9 cellular contexts compared by ENCODE assay signal in the genomic region with DNA sequence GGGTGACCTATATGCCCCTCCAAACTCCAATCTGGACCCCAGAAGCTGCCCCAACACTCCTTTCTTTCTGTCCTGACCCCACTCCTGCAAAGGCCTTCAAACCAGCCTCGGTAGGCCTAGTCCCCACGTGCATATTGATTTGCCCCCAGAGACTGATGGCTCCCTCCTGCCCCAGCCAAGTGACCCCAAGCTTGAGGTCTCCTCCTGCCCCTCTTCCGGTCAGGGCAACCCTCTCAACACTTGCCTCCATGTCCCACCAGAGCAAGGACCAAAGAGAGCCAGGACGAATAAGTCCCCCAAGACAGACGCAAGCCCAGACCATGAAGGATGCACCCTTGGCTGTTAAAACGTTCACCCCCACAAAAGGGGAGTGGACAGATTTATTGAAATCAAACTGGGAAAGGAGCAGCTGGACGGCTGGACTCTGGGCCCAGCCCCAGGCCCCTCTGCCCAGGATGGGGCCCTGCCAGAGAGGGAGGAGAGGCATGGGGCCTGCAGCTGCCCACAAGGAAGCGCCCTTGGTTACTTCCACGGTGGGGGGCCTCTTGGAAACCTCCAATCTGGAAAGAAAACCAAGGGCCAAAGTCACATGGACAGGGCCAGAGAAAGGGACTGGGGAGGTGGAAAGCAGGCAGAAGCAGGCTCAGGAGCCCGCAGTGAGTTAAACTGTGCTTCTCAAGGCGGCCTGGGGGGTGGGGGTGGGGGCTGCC. TPM values are rescaled to one million over a fixed set of nuclear protein-coding genes. Genes with fewer than 3 reads are reported as not detected.
A peak's percentile ranks its signal among the peaks of the same experiment; 100 is the strongest.
DNase-seq lines count a peak whose midpoint lies in the region; ATAC-seq and TF ChIP-seq lines count a peak whose summit lies in the region.
"Had no signal": no experiment of that assay in that cellular context is flagged by ENCODE, and none has a peak within 500 bp of the region (broad histone marks: within the 10 kb centered on the region; RNA-seq: fewer than 3 reads in every experiment).

No MANE protein-coding gene starts in this region.

- no peak for ATAC-seq in activated CD8-positive, alpha-beta T cell treated with anti-CD3 and anti-CD28 coated beads for 36 hours

- H3K9me3 Mint-ChIP-seq in activated CD8-positive, alpha-beta T cell treated with anti-CD3 and anti-CD28 coated beads for 36 hours = no peaks in the 10 kb centered on the region

- H2AK5ac ChIP-seq in mesenchymal stem cell (ENCODE audit: low read length, severe bottlenecking) = no peak overlapping the region

- H3K9ac ChIP-seq in mesenchymal stem cell (ENCODE audit: low read length) (peak overlapping the region; percentile 56), MM.1S (ENCODE audit: low read length) (no peak overlapping the region)

- H3F3A ChIP-seq in MM.1S (ENCODE audit: insufficient read depth, low read length) = peaks cover 10% of the 10 kb centered on the region

- H4K20me1 ChIP-seq in MM.1S (ENCODE audit: insufficient read depth, low read length) = no peaks in the 10 kb centered on the region

- H3K4me3 Mint-ChIP-seq in activated CD8-positive, alpha-beta T cell treated with anti-CD3 and anti-CD28 coated beads for 36 hours = no peak overlapping the region

- H3K4me1 Mint-ChIP-seq in activated CD8-positive, alpha-beta T cell treated with anti-CD3 and anti-CD28 coated beads for 36 hours (ENCODE audit: low read depth) = peaks cover 45% of the 10 kb centered on the region

- CTCF ChIA-PET in activated CD8-positive, alpha-beta T cell treated with anti-CD3 and anti-CD28 coated beads for 36 hours (lab: Charles Lee) = interaction anchor here (2.9 to 5.9 kb wide), 3 partner anchors 17 to 37 kb away, joined by 10 to 69 read pairs (median 30); a partner anchor contains a TSS

- H3K18ac ChIP-seq in mesenchymal stem cell (ENCODE audit: low read depth in 1 of 2, low read length in 2 of 2) = no peak overlapping the region

- H3K9me3 ChIP-seq in mesenchymal stem cell (ENCODE audit: control insufficient read depth, low read length) (no peaks in the 10 kb centered on the region), MM.1S (replicated peaks; ENCODE audit: insufficient read depth, low read length) (no peaks in the 10 kb centered on the region)

- peaks cover 18% of the 10 kb centered on the region for H3K79me1 ChIP-seq in mesenchymal stem cell (replicated peaks; ENCODE audit: low read length, poor library complexity, severe bottlenecking)

- DNase-seq in activated CD8-positive, alpha-beta T cell treated with anti-CD3 and anti-CD28 coated beads for 36 hours = no peak
- DNase-seq in mesenchymal stem cell (no peak), MM.1S (no peak), DMS53 treated with DMSO at 0.1 percent for 48 hours (lab: John Stamatoyannopoulos, UW; ENCODE audit: unreplicated experiment) (no peak), amygdala (lab: John Stamatoyannopoulos, UW) (no peak)
- DNase-seq: NCI-H1694; stimulated activated naive CD4-positive, alpha-beta T cell had no signal

- H3K36me3 ChIP-seq in mesenchymal stem cell (ENCODE audit: control insufficient read depth in 1 of 2, insufficient read depth in 2 of 2, low read depth in 1 of 2, low read length in 2 of 2) = peaks cover 23 to 29% of the 10 kb centered on the region in 2 experiments
- H3K36me3 ChIP-seq in MM.1S (replicated peaks; ENCODE audit: insufficient read depth, low read length) = no peaks in the 10 kb centered on the region

- no peak overlapping the region for H3K4ac ChIP-seq in mesenchymal stem cell (ENCODE audit: low read depth in 1 of 2, low read length in 2 of 2)

- H3K36me3 Mint-ChIP-seq in activated CD8-positive, alpha-beta T cell treated with anti-CD3 and anti-CD28 coated beads for 36 hours (ENCODE audit: low read depth) = peaks cover 13% of the 10 kb centered on the region

- H4K91ac ChIP-seq in mesenchymal stem cell (ENCODE audit: low read length) = no peak overlapping the region

- H2AFZ ChIP-seq in mesenchymal stem cell (ENCODE audit: low read depth, low read length) (no peak overlapping the region), MM.1S (ENCODE audit: low read length) (no peak overlapping the region)

- H3K4me3 ChIP-seq in mesenchymal stem cell (ENCODE audit: insufficient read depth in 1 of 2, low read depth in 1 of 2, low read length in 2 of 2) = peak overlapping the region in 1 of 2 experiments; percentile 44
- no peak overlapping the region for H3K4me3 ChIP-seq in MM.1S (ENCODE audit: low read length)

- H3K27me3 ChIP-seq in mesenchymal stem cell (ENCODE audit: control insufficient read depth in 1 of 2, insufficient read depth in 1 of 2, low read length in 2 of 2) (peaks cover 0 to 8% of the 10 kb centered on the region in 2 experiments), MM.1S (replicated peaks; ENCODE audit: insufficient read depth, low read length) (peaks cover 13% of the 10 kb centered on the region)

- H4K8ac ChIP-seq in mesenchymal stem cell (ENCODE audit: low read length) = no peak overlapping the region

- no peak overlapping the region for H3K4me2 ChIP-seq in mesenchymal stem cell (ENCODE audit: low read length, poor library complexity, severe bottlenecking)
- no peak overlapping the region for H3K4me2 ChIP-seq in MM.1S (ENCODE audit: low read depth, low read length)

- H2BK120ac ChIP-seq in mesenchymal stem cell (ENCODE audit: low read depth, low read length) = no peak overlapping the region

- H3K4me1 ChIP-seq in mesenchymal stem cell (ENCODE audit: control insufficient read depth, insufficient read depth, low read depth, low read length) (peaks cover 34% of the 10 kb centered on the region), MM.1S (ENCODE audit: low read length) (peaks cover 9% of the 10 kb centered on the region)

- peaks cover 12% of the 10 kb centered on the region for H3K27me3 Mint-ChIP-seq in activated CD8-positive, alpha-beta T cell treated with anti-CD3 and anti-CD28 coated beads for 36 hours

- TF ChIP-seq CTCF in C4-2B (conservative IDR thresholded peaks at IDR 0.05) = no peak
- no peak for TF ChIP-seq CTCF in activated CD8-positive, alpha-beta T cell treated with anti-CD3 and anti-CD28 coated beads for 36 hours (IDR thresholded peaks at IDR 0.05)
- no peak for TF ChIP-seq CTCF in MM.1S (IDR thresholded peaks at IDR 0.05; ENCODE audit: low read length)

- no peak overlapping the region for H2BK12ac ChIP-seq in mesenchymal stem cell (ENCODE audit: low read length in 2 of 2)

- 94% methylated on average over 11 of the region's 11 CpGs for WGBS in mesenchymal stem cell

- H3K27ac ChIP-seq in C4-2B (peak overlapping the region; percentile 94), mesenchymal stem cell (ENCODE audit: low read length, poor library complexity, severe bottlenecking) (no peak overlapping the region), MM.1S (ENCODE audit: low read length) (no peak overlapping the region)

- H3K79me2 ChIP-seq in MM.1S (ENCODE audit: low read length) = peaks cover 8% of the 10 kb centered on the region; the same call in 1 of the 2 replicates

- H3K14ac ChIP-seq in mesenchymal stem cell (ENCODE audit: low read length in 2 of 2) = no peak overlapping the region

- intact Hi-C loops in activated CD8-positive, alpha-beta T cell treated with anti-CD3 and anti-CD28 coated beads for 36 hours (cut with micrococcal nuclease) = loop anchor here (5.0 kb wide), 1 partner anchor 74 kb away; no protein-coding TSS in a partner anchor

- no peak overlapping the region for H3K23ac ChIP-seq in mesenchymal stem cell (ENCODE audit: low read length in 2 of 2)

- no peak overlapping the region for H2BK15ac ChIP-seq in mesenchymal stem cell (ENCODE audit: low read depth, poor library complexity, severe bottlenecking)

- POLR2A ChIA-PET in activated CD8-positive, alpha-beta T cell treated with anti-CD3 and anti-CD28 coated beads for 36 hours (lab: Charles Lee) = interaction anchor here (1.3 to 4.7 kb wide), 3 partner anchors 15 to 54 kb away, joined by 3 to 46 read pairs (median 18); a partner anchor contains a TSS

- H3K9me2 ChIP-seq in MM.1S (replicated peaks; ENCODE audit: insufficient read depth, low read length) = no peaks in the 10 kb centered on the region

- no peak overlapping the region for H2BK5ac ChIP-seq in mesenchymal stem cell (ENCODE audit: low read depth, low read length, poor library complexity, severe bottlenecking)

- peak overlapping the region; percentile 60 for H3K27ac Mint-ChIP-seq in activated CD8-positive, alpha-beta T cell treated with anti-CD3 and anti-CD28 coated beads for 36 hours

RNA-seq across cellular contexts. Expression of a gene that starts 2.4 kb away (rescaled TPM):
- under 1 TPM in 1 of 2 experiments, not detected in 1; 0.23 TPM for total RNA-seq in activated CD8-positive, alpha-beta T cell treated with anti-CD3 and anti-CD28 coated beads for 36 hours
- polyA plus RNA-seq in mesenchymal stem cell (2013, experiment 1 of 2) = 0.07 TPM
- polyA plus RNA-seq in mesenchymal stem cell (2013, experiment 2 of 2) = 0.07 TPM
- total RNA-seq: RPMI7951 had no signal

RNA-seq across cellular contexts. Expression of a gene that starts 2.9 kb away (rescaled TPM):
- 10 to 100 TPM; 35.0 to 35.4 TPM for total RNA-seq in activated CD8-positive, alpha-beta T cell treated with anti-CD3 and anti-CD28 coated beads for 36 hours
- polyA plus RNA-seq in mesenchymal stem cell (2013, experiment 1 of 2) = 38.0 TPM
- 38.0 TPM for polyA plus RNA-seq in mesenchymal stem cell (2013, experiment 2 of 2)

RNA-seq across cellular contexts. Expression of a gene that starts 12.4 kb away (rescaled TPM):
- total RNA-seq in activated CD8-positive, alpha-beta T cell treated with anti-CD3 and anti-CD28 coated beads for 36 hours = 10 to 100 TPM; 66.9 to 67.1 TPM
- polyA plus RNA-seq in mesenchymal stem cell (2013, experiment 1 of 2) = 97.9 TPM
- polyA plus RNA-seq in mesenchymal stem cell (2013, experiment 2 of 2) = 95.2 TPM

RNA-seq across cellular contexts. Expression of a gene that starts 16.1 kb away (rescaled TPM):
- total RNA-seq in activated CD8-positive, alpha-beta T cell treated with anti-CD3 and anti-CD28 coated beads for 36 hours = 10 to 100 TPM; 62.5 to 66.6 TPM
- polyA plus RNA-seq in mesenchymal stem cell (2013, experiment 1 of 2) = 39.5 TPM
- polyA plus RNA-seq in mesenchymal stem cell (2013, experiment 2 of 2) = 36.9 TPM

RNA-seq across cellular contexts. Expression of a gene that starts 36.7 kb away (rescaled TPM):
- total RNA-seq in activated CD8-positive, alpha-beta T cell treated with anti-CD3 and anti-CD28 coated beads for 36 hours = 1 to 10 TPM; 7.4 to 8.6 TPM
- 9.4 TPM for polyA plus RNA-seq in mesenchymal stem cell (2013, experiment 1 of 2)
- polyA plus RNA-seq in mesenchymal stem cell (2013, experiment 2 of 2) = 9.5 TPM
